ENCODE assay signal across 14 cellular contexts in genomic region chr15:101540480-101541239, GRCh38. TPM values are rescaled to one million over a fixed set of nuclear protein-coding genes. Genes with fewer than 3 reads are reported as not detected.
DNase-seq lines count a peak whose midpoint lies in the region; ATAC-seq, FAIRE-seq and TF ChIP-seq lines count a peak whose summit lies in the region.
"Had no signal": no experiment of that assay in that cellular context is flagged by ENCODE, and none has a peak within 500 bp of the region (broad histone marks: within the 10 kb centered on the region; RNA-seq: fewer than 3 reads in every experiment).

No MANE protein-coding gene starts in this region.

- peaks cover 1% of the 10 kb centered on the region for H3K27me3 Mint-ChIP-seq in type B pancreatic cell

- peak overlapping the region in 2 of 3 experiments; percentile 15 to 63; a peak in 3 of 6 replicates for H3K4me3 ChIP-seq in HepG2 (replicated peaks in 1 of 3; ENCODE audit: insufficient read depth in 1 of 3, low read depth in 2 of 3, low read length in 3 of 3)
- H3K4me3 ChIP-seq in right lobe of liver: no peak overlapping the region
- no peak overlapping the region for H3K4me3 ChIP-seq in mesendoderm (ENCODE audit: low read length)
- H3K4me3 ChIP-seq: GM23248 had no signal

- H3K79me1 ChIP-seq in mesendoderm (ENCODE audit: low read length): no peaks in the 10 kb centered on the region

- no peaks in the 10 kb centered on the region for H4K20me1 ChIP-seq in HepG2 (ENCODE audit: insufficient read depth, low read length)

- H2AFZ ChIP-seq in HepG2 (ENCODE audit: low read length): no peak overlapping the region
- H2AFZ ChIP-seq: GM23248 had no signal

- no peak overlapping the region for H2BK120ac ChIP-seq in mesendoderm (ENCODE audit: low read depth, low read length)

- in situ Hi-C loops in HepG2 (cut with HindIII; ENCODE audit: extremely low pct_ligation_motif_present, low pct_unique_long_range_greater_than_20kb): loop anchor here (5.0 kb wide), 2 partner anchors 37 to 102 kb away; no protein-coding TSS in a partner anchor

- peak overlapping the region; percentile 23 for H3K27ac Mint-ChIP-seq in type B pancreatic cell
- H3K27ac Mint-ChIP-seq: natural killer cell had no signal

- peaks cover 5% of the 10 kb centered on the region for H3K4me1 Mint-ChIP-seq in type B pancreatic cell (ENCODE audit: unreplicated experiment)
- H3K4me1 Mint-ChIP-seq: natural killer cell had no signal

- peak; percentile 83 for TF ChIP-seq RAD21 in HepG2 (CRISPR knock-in tag; IDR thresholded peaks at IDR 0.05)

- no peaks in the 10 kb centered on the region for H3K9me3 ChIP-seq in HepG2 (ENCODE audit: low read length)
- H3K9me3 ChIP-seq in right lobe of liver: no peaks in the 10 kb centered on the region

- H2BK15ac ChIP-seq in mesendoderm (replicated peaks; ENCODE audit: low read depth): no peak overlapping the region

- peak; percentile 84 for ATAC-seq in HepG2
- no peak for ATAC-seq in right lobe of liver
- peak; percentile 4 for ATAC-seq in foreskin keratinocyte
- ATAC-seq: natural killer cell had no signal

- H3K4me1 ChIP-seq in HepG2 (ENCODE audit: insufficient read depth, low read length) (peaks cover 68% of the 10 kb centered on the region), right lobe of liver (peaks cover 0 to 6% (median 2%) of the 10 kb centered on the region in 4 donors), foreskin keratinocyte (no peaks in the 10 kb centered on the region), mesendoderm (ENCODE audit: control insufficient read depth, low read depth, low read length) (no peaks in the 10 kb centered on the region)

- POLR2A ChIA-PET in HepG2 (lab: Yijun Ruan, JAX): interaction anchor here (1.4 to 5.8 kb wide), 2 partner anchors 13 to 95 kb away, joined by 3 to 92 read pairs; no protein-coding TSS in a partner anchor
- POLR2A ChIA-PET in RWPE1 (lab: Yijun Ruan, JAX; ENCODE audit: low non-redundant PET): no interaction called here

- H4K5ac ChIP-seq in mesendoderm (ENCODE audit: low read length): no peak overlapping the region

- CTCF ChIA-PET in HepG2 (lab: Yijun Ruan, JAX; ENCODE audit: low intra/inter-chr PET ratio, low total read pairs) (interaction anchor here (1.0 to 2.1 kb wide), 3 partner anchors 38 to 114 kb away, joined by 3 to 11 read pairs (median 7); no protein-coding TSS in a partner anchor), RWPE1 (lab: Yijun Ruan, JAX) (no interaction called here)

- TF ChIP-seq CTCF in HepG2 (CRISPR knock-in tag; IDR thresholded peaks at IDR 0.05): peak; percentile 83
- no peak for TF ChIP-seq CTCF in right lobe of liver (IDR thresholded peaks at IDR 0.05)
- no peak for TF ChIP-seq CTCF in RWPE1 (conservative IDR thresholded peaks at IDR 0.05; ENCODE audit: low read depth)
- peak; percentile 52 for TF ChIP-seq CTCF in foreskin keratinocyte (conservative IDR thresholded peaks at IDR 0.05)
- TF ChIP-seq CTCF in type B pancreatic cell (conservative IDR thresholded peaks at IDR 0.05): no peak

- TF ChIP-seq EP300 in HepG2 (IDR thresholded peaks at IDR 0.05; ENCODE audit: low read depth in 2 of 2, low read length in 2 of 2): no peak
- no peak for TF ChIP-seq EP300 in HepG2 (CRISPR knock-in tag; IDR thresholded peaks at IDR 0.05; ENCODE audit: borderline replicate concordance)

- no peak overlapping the region for H3K4ac ChIP-seq in mesendoderm (ENCODE audit: low read depth, low read length)

- no peak overlapping the region for H3K23ac ChIP-seq in mesendoderm (ENCODE audit: low read length)

- no peak overlapping the region for H3K18ac ChIP-seq in mesendoderm (ENCODE audit: low read length)

- intact Hi-C loops in HepG2 (cut with micrococcal nuclease; ENCODE audit: unreplicated experiment) (loop anchor here (2.0 kb wide), 1 partner anchor 100 kb away; no protein-coding TSS in a partner anchor), right lobe of liver (cut with DNase I) (no loop called here)

- no peak for TF ChIP-seq POLR2A in HepG2 (IDR thresholded peaks at IDR 0.05; ENCODE audit: insufficient read depth in 1 of 2, low read depth in 2 of 2, low read length in 2 of 2)
- no peak for TF ChIP-seq POLR2A in right lobe of liver (IDR thresholded peaks at IDR 0.05)

- H3K36me3 Mint-ChIP-seq in type B pancreatic cell: no peaks in the 10 kb centered on the region
- H3K36me3 Mint-ChIP-seq: natural killer cell had no signal

- H3K27me3 ChIP-seq in HepG2 (ENCODE audit: control insufficient read depth in 1 of 2, insufficient read depth in 2 of 2, low read length in 2 of 2): no peaks in the 10 kb centered on the region
- no peaks in the 10 kb centered on the region for H3K27me3 ChIP-seq in right lobe of liver
- H3K27me3 ChIP-seq in foreskin keratinocyte: peaks cover 20% of the 10 kb centered on the region
- H3K27me3 ChIP-seq in mesendoderm (ENCODE audit: insufficient read depth, low read length, poor library complexity): no peaks in the 10 kb centered on the region

- H2BK5ac ChIP-seq in mesendoderm (ENCODE audit: low read length): no peak overlapping the region

- H3K27ac ChIP-seq in HepG2 (ENCODE audit: extremely low read length, insufficient read depth, low read length) (no peak overlapping the region), right lobe of liver (no peak overlapping the region), RWPE1 (no peak overlapping the region), foreskin keratinocyte (no peak overlapping the region), mesendoderm (ENCODE audit: low read depth, low read length) (no peak overlapping the region)
- H3K27ac ChIP-seq: GM23248 had no signal

- peak overlapping the region; percentile 44; the same call in 1 of the 2 replicates for H3K9ac ChIP-seq in HepG2 (ENCODE audit: insufficient read depth, low read depth, low read length)
- H3K9ac ChIP-seq in mesendoderm (ENCODE audit: low read length): no peak overlapping the region
- H3K9ac ChIP-seq: GM23248 had no signal

- H3K4me2 ChIP-seq in HepG2 (ENCODE audit: low read depth, low read length): peak overlapping the region; percentile 77
- no peak overlapping the region for H3K4me2 ChIP-seq in mesendoderm (ENCODE audit: low read length)

- no peak overlapping the region for H3K56ac ChIP-seq in mesendoderm (ENCODE audit: low read length)

- H3K9me3 Mint-ChIP-seq in type B pancreatic cell: no peaks in the 10 kb centered on the region
- H3K9me3 Mint-ChIP-seq: natural killer cell had no signal

- FAIRE-seq in HepG2 (lab: Jason Lieb, UNC): peak; percentile 44

- DNase-seq in HepG2 (ENCODE audit: low spot score): peak; percentile 65
- DNase-seq in right lobe of liver: no peak
- peak; percentile 20 for DNase-seq in RWPE1 (ENCODE audit: low spot score)
- no peak for DNase-seq in foreskin keratinocyte
- peak; percentile 62 for DNase-seq in type B pancreatic cell (ENCODE audit: extremely low spot score, unreplicated experiment)
- no peak for DNase-seq in activated CD4-positive, alpha-beta T cell treated with anti-CD3 and anti-CD28 coated beads, Interleukin-2, amount 50 U/mL, for 48 hours
- no peak for DNase-seq in mesendoderm
- DNase-seq in activated naive CD4-positive, alpha-beta T cell (lab: John Stamatoyannopoulos, UW): no peak
- DNase-seq: activated effector memory CD4-positive, alpha-beta T cell treated with anti-CD3 and anti-CD28 coated beads, Interleukin-2, amount 50 U/mL, for 16 hours; COR-L47; GM23248; natural killer cell; NCI-H187 treated with DMSO at 0.1 percent for 48 hours; NCI-H446 had no signal

- WGBS in HepG2 (ENCODE audit: low lambda C conversion rate): 17% methylated on average over 6 of the region's 10 CpGs
- WGBS in right lobe of liver (ENCODE audit: insufficient coverage, low coverage, low lambda C conversion rate, missing lambda C conversion rate): 90% methylated on average over 2 of the region's 10 CpGs
- WGBS in mesendoderm (ENCODE audit: extremely low coverage, insufficient coverage, low lambda C conversion rate): no CpG with 5 or more reads among the region's 10 CpGs

- H3K36me3 ChIP-seq in HepG2 (replicated peaks in 1 of 2; ENCODE audit: control insufficient read depth in 1 of 2, insufficient read depth in 2 of 2, low read length in 2 of 2): no peaks in the 10 kb centered on the region
- no peaks in the 10 kb centered on the region for H3K36me3 ChIP-seq in right lobe of liver
- H3K36me3 ChIP-seq in mesendoderm (ENCODE audit: control insufficient read depth, insufficient read depth, low read length): no peaks in the 10 kb centered on the region

- H3K79me2 ChIP-seq in HepG2 (ENCODE audit: insufficient read depth, low read length) (no peaks in the 10 kb centered on the region), mesendoderm (ENCODE audit: control insufficient read depth, insufficient read depth, low read length) (no peaks in the 10 kb centered on the region)

- no peak overlapping the region for H2AK5ac ChIP-seq in mesendoderm (ENCODE audit: low read length)

- no peak overlapping the region for H3K4me3 Mint-ChIP-seq in type B pancreatic cell
- H3K4me3 Mint-ChIP-seq: natural killer cell had no signal

- no TSS peak for BruUV-seq in HepG2 (replicated peaks; lab: Mats Ljungman, UMichigan)

- H4K8ac ChIP-seq in mesendoderm (ENCODE audit: low read depth, low read length): no peak overlapping the region

RNA-seq across cellular contexts. Expression of gene PCSK6, which starts 51.2 kb away (rescaled TPM):
- total RNA-seq in HepG2 (2016; rRNA removed; fragmentation: Illumina TruSeq; extraction: Trizol) (42.5 and 56.5 TPM in 2 replicates), right lobe of liver (100 to 1,000 TPM; 165 to 218 (median 207) TPM), foreskin keratinocyte (2.9 and 3.7 TPM in 2 replicates), type B pancreatic cell (ENCODE audit: low replicate concordance) (5.4 and 6.5 TPM in 2 replicates)
- total RNA-seq in HepG2 (2016; cell fraction: cytosol; rRNA removed; fragmentation: Illumina TruSeq; extraction: Trizol; ENCODE audit: low read depth): 71.9 and 81.0 TPM in 2 replicates
- total RNA-seq in HepG2 (2016; cell fraction: insoluble cytoplasmic fraction; rRNA removed; fragmentation: Illumina TruSeq; extraction: Trizol): 34.4 and 55.2 TPM in 2 replicates
- total RNA-seq in HepG2 (2016; cell fraction: membrane; rRNA removed; fragmentation: Illumina TruSeq; extraction: Trizol): 69.6 and 77.5 TPM in 2 replicates
- 66.0 and 74.7 TPM in 2 replicates for total RNA-seq in HepG2 (2016; cell fraction: nucleus; rRNA removed; fragmentation: Illumina TruSeq; extraction: Trizol)
- polyA plus RNA-seq in HepG2 (2011; rRNA removed) (155 and 208 TPM in 2 replicates), foreskin keratinocyte (1.3 and 1.5 TPM in 2 replicates)
- 113 and 150 TPM in 2 replicates for polyA plus RNA-seq in HepG2 (2011; cell fraction: cytosol; rRNA removed)
- polyA plus RNA-seq in HepG2 (2011; cell fraction: nucleus; rRNA removed): 207 and 256 TPM in 2 replicates
- 61.3 and 94.3 TPM in 2 replicates for polyA plus RNA-seq in HepG2 (2012)
- polyA plus RNA-seq in HepG2 (2016; cell fraction: cytosol; fragmentation: Illumina TruSeq; extraction: Trizol; ENCODE audit: low read depth): 28.0 and 30.8 TPM in 2 replicates
- polyA plus RNA-seq in HepG2 (2016; cell fraction: insoluble cytoplasmic fraction; fragmentation: Illumina TruSeq; extraction: Trizol; ENCODE audit: low read depth): 34.4 and 44.9 TPM in 2 replicates
- 53.8 and 67.9 TPM in 2 replicates for polyA plus RNA-seq in HepG2 (2016; cell fraction: membrane; fragmentation: Illumina TruSeq; extraction: Trizol; ENCODE audit: low read depth)
- polyA plus RNA-seq in HepG2 (2016; cell fraction: nucleus; fragmentation: Illumina TruSeq; extraction: Trizol; ENCODE audit: insufficient read depth, low read depth): 84.3 and 88.3 TPM in 2 replicates
- 65.0 and 447 TPM in 2 replicates for polyA minus RNA-seq in HepG2 (2011; rRNA and poly(A)+ RNA removed; ENCODE audit: low replicate concordance)
- 126 and 149 TPM in 2 replicates for polyA minus RNA-seq in HepG2 (2011; cell fraction: cytosol; rRNA and poly(A)+ RNA removed)
- 126 and 142 TPM in 2 replicates for polyA minus RNA-seq in HepG2 (2011; cell fraction: nucleus; rRNA and poly(A)+ RNA removed)
- 1.8 TPM for polyA plus RNA-seq in mesendoderm (2013, experiment 1 of 2)
- polyA plus RNA-seq in mesendoderm (2013, experiment 2 of 2): 2.3 TPM
- total RNA-seq: GM23248 had no signal

Comparison
In these comparisons a context has a peak if more than half of its experiments do, and no peak if none do; other contexts are left out.
1. ATAC-seq: peak in HepG2 (single experiment) and foreskin keratinocyte (single experiment); none in right lobe of liver (0 of 4).
2. DNase-seq: peak in HepG2 (single experiment), RWPE1 (single experiment) and type B pancreatic cell (single experiment); none in right lobe of liver (0 of 3), foreskin keratinocyte (0 of 2), activated CD4-positive, alpha-beta T cell treated with anti-CD3 and anti-CD28 coated beads, Interleukin-2, amount 50 U/mL, for 48 hours (0 of 2), mesendoderm (single experiment) and activated naive CD4-positive, alpha-beta T cell (0 of 4).
3. H3K4me3 ChIP-seq: peak in HepG2 (2 of 3); none in right lobe of liver (0 of 3) and mesendoderm (single experiment).
4. CTCF ChIP-seq: peak in HepG2 (single experiment) and foreskin keratinocyte (single experiment); none in right lobe of liver (0 of 4), RWPE1 (single experiment) and type B pancreatic cell (single experiment).